Comparison of ENCODE assay signal across 9 cellular contexts in genomic region chr15:89812126-89812846, GRCh38. TPM values are rescaled to one million over a fixed set of nuclear protein-coding genes. Genes with fewer than 3 reads are reported as not detected.
DNase-seq lines count a peak whose midpoint lies in the region; ATAC-seq and TF ChIP-seq lines count a peak whose summit lies in the region.
"Had no signal": no experiment of that assay in that cellular context is flagged by ENCODE, and none has a peak within 500 bp of the region (broad histone marks: within the 10 kb centered on the region; RNA-seq: fewer than 3 reads in every experiment).

No MANE protein-coding gene starts in this region.

- peaks cover 0 to 6% (median 6%) of the 10 kb centered on the region in 3 donors for H3K9me3 Mint-ChIP-seq in IgD-negative memory B cell

- H3K4me1 Mint-ChIP-seq in IgD-negative memory B cell = peaks cover 3 to 12% (median 6%) of the 10 kb centered on the region in 3 donors

- H3K9me3 ChIP-seq in right lobe of liver = no peaks in the 10 kb centered on the region
- H3K9me3 ChIP-seq in tibial nerve = peaks cover 0 to 12% (median 0%) of the 10 kb centered on the region in 4 donors

- H3K4me3 Mint-ChIP-seq in IgD-negative memory B cell = peak overlapping the region in 1 of 4 donors; percentile 61
- H3K4me3 Mint-ChIP-seq: activated CD4-positive, alpha-beta T cell treated with anti-CD3 and anti-CD28 coated beads, Interleukin-2, amount 10 ng/mL, durations not matched to agents 24 days and 14 days had no signal

- peak overlapping the region in 2 of 3 donors; percentile 47 to 67 for H3K27ac ChIP-seq in right lobe of liver
- H3K27ac ChIP-seq in tibial nerve = peak overlapping the region; percentile 57 to 85 (median 76)

- H3K36me3 Mint-ChIP-seq in IgD-negative memory B cell = peaks cover 5% of the 10 kb centered on the region

- TF ChIP-seq CTCF in choroid plexus epithelial cell (conservative IDR thresholded peaks at IDR 0.05; ENCODE audit: low read depth, low read length) (no peak), right lobe of liver (IDR thresholded peaks at IDR 0.05) (no peak), tibial nerve (IDR thresholded peaks at IDR 0.05) (no peak)

- intact Hi-C loops in right lobe of liver (cut with DNase I) = no loop called here

- peaks cover 24% of the 10 kb centered on the region for H3K27me3 Mint-ChIP-seq in IgD-negative memory B cell

- no peak for TF ChIP-seq POLR2A in right lobe of liver (IDR thresholded peaks at IDR 0.05)
- peak in 1 of 2 donors; percentile 22 for TF ChIP-seq POLR2A in tibial nerve (IDR thresholded peaks at IDR 0.05)

- DNase-seq in choroid plexus epithelial cell (ENCODE audit: low read depth) (peak; percentile 79), right lobe of liver (peak; percentile 79 to 88 (median 88)), tibial nerve (ENCODE audit: low spot score in 2 of 2) (peak; percentile 64 to 72), DMS114 treated with DMSO at 0.1 percent for 48 hours (lab: John Stamatoyannopoulos, UW; ENCODE audit: unreplicated experiment) (no peak), NCI-H146 treated with DMSO at 0.1 percent for 48 hours (lab: John Stamatoyannopoulos, UW; ENCODE audit: unreplicated experiment) (no peak)
- DNase-seq: activated CD4-positive, alpha-beta T cell treated with anti-CD3 and anti-CD28 coated beads, Interleukin-2, amount 10 ng/mL, durations not matched to agents 24 days and 14 days had no signal

- H3K4me3 ChIP-seq in choroid plexus epithelial cell (ENCODE audit: low read depth, low read length) (peak overlapping the region; percentile 84), right lobe of liver (peak overlapping the region in 1 of 3 donors; percentile 88), tibial nerve (peak overlapping the region in 1 of 4 donors; percentile 58)

- H3K27ac Mint-ChIP-seq in IgD-negative memory B cell = peak overlapping the region in 2 of 3 donors; percentile 12 to 45
- H3K27ac Mint-ChIP-seq: activated CD4-positive, alpha-beta T cell treated with anti-CD3 and anti-CD28 coated beads, Interleukin-2, amount 10 ng/mL, durations not matched to agents 24 days and 14 days had no signal

- H3K4me1 ChIP-seq in right lobe of liver (peaks cover 0 to 57% (median 29%) of the 10 kb centered on the region in 4 donors), tibial nerve (peaks cover 0 to 59% (median 5%) of the 10 kb centered on the region in 4 donors)

- 10% methylated on average over 3 of the region's 8 CpGs for WGBS in right lobe of liver (ENCODE audit: insufficient coverage, low coverage, low lambda C conversion rate, missing lambda C conversion rate)
- 55 to 60% methylated on average over 8 of the region's 8 CpGs for WGBS in tibial nerve, 2 donors

- peak in 1 of 2 donors; percentile 73 for TF ChIP-seq EP300 in tibial nerve (IDR thresholded peaks at IDR 0.05)

- no peaks in the 10 kb centered on the region for H3K36me3 ChIP-seq in right lobe of liver
- no peaks in the 10 kb centered on the region for H3K36me3 ChIP-seq in tibial nerve

- no peaks in the 10 kb centered on the region for H3K27me3 ChIP-seq in right lobe of liver
- peaks cover 0 to 39% of the 10 kb centered on the region in 2 donors for H3K27me3 ChIP-seq in tibial nerve

- ATAC-seq in right lobe of liver (peak; percentile 78 to 84 (median 84)), GM19035 (IDR thresholded peaks at IDR 0.05; ENCODE audit: unreplicated experiment) (no peak)

RNA-seq across cellular contexts. Expression of gene ANPEP, which starts 2.4 kb away (rescaled TPM):
- 0.46 TPM for polyA plus RNA-seq in IgD-negative memory B cell
- total RNA-seq in right lobe of liver (100 to 1,000 TPM; 204 to 386 (median 363) TPM), tibial nerve (10 to 100 TPM; 47.2 to 79.2 (median 72.1) TPM)

RNA-seq across cellular contexts. Expression of gene MESP2, which starts 36.2 kb away (rescaled TPM):
- polyA plus RNA-seq in IgD-negative memory B cell = not detected
- total RNA-seq in right lobe of liver (under 1 TPM in 1 of 6 experiments, not detected in 5; 0.12 TPM), tibial nerve (1 to 10 TPM in 1 of 4 donors, not detected in 3; 1.5 TPM)
- total RNA-seq: activated CD4-positive, alpha-beta T cell treated with anti-CD3 and anti-CD28 coated beads, Interleukin-2, amount 10 ng/mL, durations not matched to agents 24 days and 14 days; ureter had no signal

Comparison
In these comparisons a context has a peak if more than half of its experiments do, and no peak if none do; other contexts are left out.
1. DNase-seq: peak in choroid plexus epithelial cell (single experiment), right lobe of liver (3 of 3) and tibial nerve (2 of 2); none in DMS114 treated with DMSO at 0.1 percent for 48 hours (single experiment) and NCI-H146 treated with DMSO at 0.1 percent for 48 hours (single experiment).